ENCODE assay signal across 1 cellular context in genomic region chr20:23700931-23701330, GRCh38.
TF ChIP-seq lines count a peak whose summit lies in the region.

No MANE protein-coding gene starts in this region.

TF ChIP-seq in H1, 55 proteins besides CTCF, POLR2A, EP300 and RAD21:
- TF ChIP-seq JUN (IDR thresholded peaks at IDR 0.05; ENCODE audit: low read depth, low read length) (no peak), BACH1 (IDR thresholded peaks at IDR 0.05; ENCODE audit: low read length) (no peak), NRF1 (IDR thresholded peaks at IDR 0.05; ENCODE audit: low read depth, low read length) (no peak), HDAC6 (IDR thresholded peaks at IDR 0.05; ENCODE audit: low read depth, low read length) (no peak)
